Comparison of ENCODE assay signal across 18 cellular contexts in the genomic region with DNA sequence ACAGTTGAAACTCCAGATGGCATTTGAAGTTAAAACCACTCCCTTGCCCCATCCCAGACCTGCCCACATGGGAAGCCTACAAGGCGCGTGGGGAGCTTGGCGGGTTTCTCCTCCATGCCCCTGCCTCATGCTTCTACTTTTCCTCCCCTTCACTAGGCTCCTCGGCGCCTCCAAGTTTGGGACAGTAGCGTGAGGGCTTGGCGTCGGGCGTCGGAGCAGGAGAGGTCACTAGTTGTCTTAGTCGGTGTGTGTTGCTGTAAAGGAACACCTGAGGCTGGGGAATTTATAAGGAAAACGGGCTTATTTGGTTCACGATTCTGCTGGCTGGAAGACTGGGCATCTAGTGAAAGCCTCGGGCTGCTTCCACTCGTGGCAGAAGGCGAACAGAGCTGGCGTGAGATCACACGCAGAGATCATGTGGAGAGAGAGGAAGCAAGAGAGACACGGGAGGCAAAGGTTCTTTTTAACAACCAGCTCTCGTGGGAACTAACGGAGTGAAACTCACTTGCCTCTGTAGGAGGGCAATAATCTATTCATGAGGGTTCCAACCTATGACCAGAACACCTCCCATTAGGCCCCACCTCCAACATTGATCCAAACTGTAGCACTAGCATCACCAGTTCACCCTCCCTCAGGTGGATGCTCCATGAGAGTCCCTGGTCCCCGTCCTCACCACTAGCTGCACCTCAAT. TPM values are rescaled to one million over a fixed set of nuclear protein-coding genes. Genes with fewer than 3 reads are reported as not detected.
"Had no signal": no experiment of that assay in that cellular context is flagged by ENCODE, and none has a peak within 500 bp of the region (broad histone marks: within the 10 kb centered on the region; RNA-seq: fewer than 3 reads in every experiment).

No MANE protein-coding gene starts in this region.

- ATAC-seq: activated T-cell treated with anti-CD3 and anti-CD28 coated beads, Interleukin-2, amount 50 U/mL, for 72 hours; gastrocnemius medialis; stimulated activated naive CD8-positive, alpha-beta T cell treated with anti-CD3 and anti-CD28 coated beads, Interleukin-15, amount 100 ng/mL, for 72 hours had no signal

- H3K4me3 ChIP-seq: coronary artery, esophagus squamous epithelium, gastrocnemius medialis, tibial artery had no signal

- H3K36me3 Mint-ChIP-seq: activated CD4-positive, alpha-beta memory T cell treated with anti-CD3 and anti-CD28 coated beads for 36 hours; naive B cell had no signal

- H3K36me3 ChIP-seq: esophagus squamous epithelium, gastrocnemius medialis, tibial artery had no signal

- H3K4me1 ChIP-seq: esophagus squamous epithelium, gastrocnemius medialis, tibial artery had no signal

- H3K27ac ChIP-seq: coronary artery, esophagus squamous epithelium, gastrocnemius medialis, tibial artery had no signal

- DNase-seq: activated CD4-positive, alpha-beta memory T cell treated with anti-CD3 and anti-CD28 coated beads for 36 hours; activated CD4-positive, alpha-beta T cell treated with anti-CD3 and anti-CD28 coated beads for 48 hours; activated effector memory CD4-positive, alpha-beta T cell treated with Interleukin-2 at 50 U/mL for 16 hours; activated naive CD4-positive, alpha-beta T cell treated with anti-CD3 and anti-CD28 coated beads, Interleukin-2, amount 50 U/mL, for 16 hours; activated T-cell treated with anti-CD3 and anti-CD28 coated beads, Interleukin-2, amount 50 U/mL, for 72 hours; esophagus squamous epithelium; gastrocnemius medialis; mesendoderm; naive B cell; occipital lobe; stimulated activated CD4-positive, alpha-beta T cell treated with anti-CD3 and anti-CD28 coated beads, Interleukin-12 subunit alpha, Interleukin-12 subunit beta, amount 100 ng/mL, for 4 hours; stimulated activated CD4-positive, alpha-beta T cell treated with anti-CD3 and anti-CD28 coated beads, Interleukin-4, amount 100 ng/mL, for 4 hours; stimulated activated naive CD8-positive, alpha-beta T cell treated with anti-CD3 and anti-CD28 coated beads, Interleukin-15, amount 100 ng/mL, for 72 hours; T-helper 2 cell; tibial artery had no signal

- H3K9me3 Mint-ChIP-seq: activated CD4-positive, alpha-beta memory T cell treated with anti-CD3 and anti-CD28 coated beads for 36 hours; activated T-cell treated with anti-CD3 and anti-CD28 coated beads, Interleukin-2, amount 50 U/mL, for 72 hours; central memory CD8-positive, alpha-beta T cell had no signal

- H3K27ac Mint-ChIP-seq: activated CD4-positive, alpha-beta memory T cell treated with anti-CD3 and anti-CD28 coated beads for 36 hours; activated T-cell treated with anti-CD3 and anti-CD28 coated beads, Interleukin-2, amount 50 U/mL, for 72 hours; stimulated activated naive CD8-positive, alpha-beta T cell treated with anti-CD3 and anti-CD28 coated beads, Interleukin-15, amount 100 ng/mL, for 72 hours had no signal

- H3K9me3 ChIP-seq: esophagus squamous epithelium, gastrocnemius medialis had no signal

- H3K27me3 Mint-ChIP-seq: stimulated activated naive CD8-positive, alpha-beta T cell treated with anti-CD3 and anti-CD28 coated beads, Interleukin-15, amount 100 ng/mL, for 72 hours had no signal

- H3K4me3 Mint-ChIP-seq: activated CD4-positive, alpha-beta memory T cell treated with anti-CD3 and anti-CD28 coated beads for 36 hours; activated T-cell treated with anti-CD3 and anti-CD28 coated beads, Interleukin-2, amount 50 U/mL, for 72 hours; central memory CD8-positive, alpha-beta T cell; stimulated activated naive CD8-positive, alpha-beta T cell treated with anti-CD3 and anti-CD28 coated beads, Interleukin-15, amount 100 ng/mL, for 72 hours had no signal

RNA-seq across cellular contexts. Expression of a gene that starts 35.0 kb away (rescaled TPM):
- total RNA-seq: gastrocnemius medialis, occipital lobe, renal cortical epithelial cell had no signal
